ENCODE assay signal across 8 cellular contexts in genomic region chr9:91071185-91071990, GRCh38.
A peak's percentile ranks its signal among the peaks of the same experiment; 100 is the strongest.
DNase-seq lines count a peak whose midpoint lies in the region; ATAC-seq, FAIRE-seq and TF ChIP-seq lines count a peak whose summit lies in the region.

No MANE protein-coding gene starts in this region.

- no peak overlapping the region for H3K27ac Mint-ChIP-seq in WTC11

- H4K20me1 ChIP-seq in H1 (replicated peaks in 1 of 2; ENCODE audit: control insufficient read depth in 1 of 2, insufficient read depth in 2 of 2, low read length in 2 of 2) = no peaks in the 10 kb centered on the region

- no peaks in the 10 kb centered on the region for H3K9me3 ChIP-seq in H1 (ENCODE audit: insufficient read depth in 2 of 2, low read depth in 1 of 2, low read length in 1 of 2)

- no peak overlapping the region for H3K23ac ChIP-seq in H1 (ENCODE audit: insufficient read length)

- H3K4me1 ChIP-seq in H1 (replicated peaks in 1 of 4; ENCODE audit: control insufficient read depth in 3 of 4, insufficient read depth in 4 of 4, low read length in 3 of 4) = no peaks in the 10 kb centered on the region

- peaks cover 8% of the 10 kb centered on the region; the same call in 1 of the 2 replicates for H3K9me3 Mint-ChIP-seq in WTC11

- H3K79me1 ChIP-seq in H1 (ENCODE audit: low read depth, low read length) = no peaks in the 10 kb centered on the region; the same call in 1 of the 2 replicates

- H3K4me3 Mint-ChIP-seq in WTC11 = no peak overlapping the region

- TF ChIP-seq POLR2A in H1 (IDR thresholded peaks at IDR 0.05; ENCODE audit: control extremely low read depth in 1 of 2, low read depth in 2 of 2, low read length in 2 of 2) = no peak

- ATAC-seq in WTC11 = no peak; the same call in 1 of the 2 replicates
- no peak for ATAC-seq in GM19035 (IDR thresholded peaks at IDR 0.05; ENCODE audit: unreplicated experiment)

- no peak overlapping the region for H2BK20ac ChIP-seq in H1 (ENCODE audit: low read length)

- TF ChIP-seq CTCF in H1 (IDR thresholded peaks at IDR 0.05; ENCODE audit: control extremely low read depth in 1 of 3, insufficient read depth in 1 of 3, low read depth in 1 of 3, low read length in 3 of 3) (no peak), WTC11 (IDR thresholded peaks at IDR 0.05) (no peak)

- H3K18ac ChIP-seq in H1 (ENCODE audit: extremely low read depth, low read length) = no peak overlapping the region

- H4K5ac ChIP-seq in H1 (ENCODE audit: insufficient read length, low read depth, low read length) = no peak overlapping the region

- POLR2A ChIA-PET in H1 (lab: Charles Lee; ENCODE audit: partially characterized antibody) = no interaction called here
- POLR2A ChIA-PET in WTC11 (lab: Charles Lee) = no interaction called here

- no peak overlapping the region for H3K14ac ChIP-seq in H1 (ENCODE audit: insufficient read length)

- no peak overlapping the region; the same call in 1 of the 2 replicates for H4K8ac ChIP-seq in H1 (ENCODE audit: extremely low read depth, insufficient read depth, low read length)

- 0 out of 2 replicates have a peak overlapping the region, but pooled peaks have one; percentile 80 for H2BK12ac ChIP-seq in H1 (ENCODE audit: low read depth, low read length)

- no peaks in the 10 kb centered on the region for H3K27me3 Mint-ChIP-seq in WTC11 (ENCODE audit: low read depth)

- no peak overlapping the region for H2BK15ac ChIP-seq in H1 (ENCODE audit: low read length)

- no peak overlapping the region for H4K91ac ChIP-seq in H1 (replicated peaks; ENCODE audit: insufficient read length, low read length)

- no peak for FAIRE-seq in H1 (lab: Jason Lieb, UNC)

- H3K79me2 ChIP-seq in H1 (ENCODE audit: control insufficient read depth in 1 of 2, insufficient read depth in 2 of 2, low read length in 2 of 2) = no peaks in the 10 kb centered on the region

- H2BK120ac ChIP-seq in H1 (replicated peaks; ENCODE audit: low read depth, low read length) = no peak overlapping the region

- peak; percentile 97 for DNase-seq in HCEC 1CT
- peak; percentile 86 for DNase-seq in activated CD4-positive, alpha-beta T cell treated with anti-CD3 and anti-CD28 coated beads for 48 hours
- DNase-seq in H1 (ENCODE audit: low read depth in 1 of 2, low spot score in 2 of 2) = peak in 1 of 2 experiments; percentile 41
- peak; percentile 72 to 74 for DNase-seq in stimulated activated CD4-positive, alpha-beta T cell treated with anti-CD3 and anti-CD28 coated beads, Interleukin-2, amount 100 ng/mL, for 24 hours
- DNase-seq in NCI-H2171 (lab: John Stamatoyannopoulos, UW) = no peak
- DNase-seq in WTC11 (ENCODE audit: low spot score) = no peak
- no peak for DNase-seq in HuH-7 (ENCODE audit: low spot score)

- no peak for TF ChIP-seq RAD21 in H1 (IDR thresholded peaks at IDR 0.05 in 1 of 2, conservative IDR thresholded peaks at IDR 0.05 in 1 of 2; ENCODE audit: low read depth in 2 of 2, low read length in 2 of 2)

- no peak overlapping the region for H2AFZ ChIP-seq in H1 (ENCODE audit: low read length)

- 89% methylated on average over 15 of the region's 17 CpGs; no CpG with 5 or more reads in 1 of the 2 experiments for WGBS in H1 (ENCODE audit: extremely low coverage in 1 of 2, insufficient coverage in 1 of 2, insufficient read length in 1 of 2, insufficient replicate concordance in 2 of 2, low coverage in 1 of 2, low lambda C conversion rate in 2 of 2, missing lambda C conversion rate in 1 of 2), 2 experiments

- H3K9ac ChIP-seq in H1 (replicated peaks in 1 of 4; ENCODE audit: extremely low read depth in 1 of 4, low read depth in 3 of 4, low read length in 3 of 4) = no peak overlapping the region

- H3K56ac ChIP-seq in H1 (replicated peaks; ENCODE audit: insufficient read length, low read depth, low read length) = no peak overlapping the region

- H3K4me1 Mint-ChIP-seq in WTC11 = peaks cover 8% of the 10 kb centered on the region; the same call in 1 of the 2 replicates

- no peak overlapping the region for H2AK5ac ChIP-seq in H1 (ENCODE audit: low read depth, low read length)

- H3K4me2 ChIP-seq in H1 (ENCODE audit: insufficient read depth in 1 of 2, low read depth in 2 of 2, low read length in 2 of 2) = no peak overlapping the region

- H3K27ac ChIP-seq in H1 (ENCODE audit: low read depth, low read length) = no peak overlapping the region

- no peak overlapping the region for H3K4me3 ChIP-seq in H1 (ENCODE audit: extremely low read depth in 1 of 4, insufficient read depth in 2 of 4, low read depth in 3 of 4, low read length in 4 of 4)

- no peak for TF ChIP-seq EP300 in H1 (IDR thresholded peaks at IDR 0.05; ENCODE audit: borderline replicate concordance in 1 of 2, low read depth in 2 of 2, low read length in 2 of 2)

- no peak overlapping the region for H2BK5ac ChIP-seq in H1 (ENCODE audit: low read depth, low read length)

- H3K27me3 ChIP-seq in H1 (replicated peaks in 1 of 4; ENCODE audit: control insufficient read depth in 3 of 4, extremely low read depth in 1 of 4, insufficient read depth in 3 of 4, low read length in 3 of 4) = no peaks in the 10 kb centered on the region

- CTCF ChIA-PET in H1 (lab: Charles Lee; ENCODE audit: partially characterized antibody) = interaction anchor here (0.6 to 1.4 kb wide), 5 partner anchors 9 to 155 kb away, joined by 3 to 4 read pairs (median 3); no protein-coding TSS in a partner anchor
- CTCF ChIA-PET in WTC11 (lab: Charles Lee) = interaction anchor here (0.9 to 1.6 kb wide), 3 partner anchors 9 to 156 kb away, joined by 4 read pairs; no protein-coding TSS in a partner anchor

- no peaks in the 10 kb centered on the region for H3K36me3 Mint-ChIP-seq in WTC11

- no peaks in the 10 kb centered on the region for H3K36me3 ChIP-seq in H1 (ENCODE audit: control insufficient read depth in 2 of 4, insufficient read depth in 4 of 4, low read length in 3 of 4)

- no peaks in the 10 kb centered on the region for H3K23me2 ChIP-seq in H1 (ENCODE audit: low read depth, low read length)

- H3K4ac ChIP-seq in H1 (replicated peaks; ENCODE audit: insufficient read length, low read depth, low read length) = no peak overlapping the region

TF ChIP-seq in H1, 55 proteins besides CTCF, POLR2A, EP300 and RAD21 (continues in another document):
- TF ChIP-seq USF2 (IDR thresholded peaks at IDR 0.05; ENCODE audit: low read length) (no peak), FOSL1 (IDR thresholded peaks at IDR 0.05; ENCODE audit: insufficient read depth, low read depth, low read length) (no peak), SAP30 (IDR thresholded peaks at IDR 0.05; ENCODE audit: insufficient read depth, insufficient replicate concordance, low read length) (no peak), GABPA (IDR thresholded peaks at IDR 0.05; ENCODE audit: borderline replicate concordance, insufficient read depth, low read length) (no peak), BRCA1 (IDR thresholded peaks at IDR 0.05; ENCODE audit: low read depth, low read length) (no peak), MAX (IDR thresholded peaks at IDR 0.05) (no peak), TAF1 (IDR thresholded peaks at IDR 0.05; ENCODE audit: low read depth, low read length) (no peak), ASH2L (IDR thresholded peaks at IDR 0.05; ENCODE audit: low read length) (no peak), NRF1 (IDR thresholded peaks at IDR 0.05; ENCODE audit: low read depth, low read length) (no peak), RNF2 (IDR thresholded peaks at IDR 0.05; ENCODE audit: borderline replicate concordance, low read depth, low read length, missing control alignments, poor library complexity, severe bottlenecking) (no peak)

TF ChIP-seq in WTC11, 78 proteins besides CTCF, POLR2A, EP300 and RAD21 (continues in another document):
- TF ChIP-seq JAZF1 (CRISPR knock-in tag; IDR thresholded peaks at IDR 0.05) = no peak
- TF ChIP-seq HMGA2 (CRISPR knock-in tag; IDR thresholded peaks at IDR 0.05) = no peak
- TF ChIP-seq CREM (CRISPR knock-in tag; IDR thresholded peaks at IDR 0.05) = no peak
- TF ChIP-seq NR1H2 (CRISPR knock-in tag; IDR thresholded peaks at IDR 0.05) = no peak
- no peak for TF ChIP-seq MXD4 (CRISPR knock-in tag; IDR thresholded peaks at IDR 0.05; ENCODE audit: borderline replicate concordance)
- no peak for TF ChIP-seq ZNF263 (CRISPR knock-in tag; IDR thresholded peaks at IDR 0.05; ENCODE audit: low read depth)
- no peak for TF ChIP-seq FOXK1 (CRISPR knock-in tag; IDR thresholded peaks at IDR 0.05)
- TF ChIP-seq ZNF232 (CRISPR knock-in tag; IDR thresholded peaks at IDR 0.05) = no peak
- TF ChIP-seq E2F1 (CRISPR knock-in tag; IDR thresholded peaks at IDR 0.05) = no peak
- no peak for TF ChIP-seq TCF7 (CRISPR knock-in tag; IDR thresholded peaks at IDR 0.05; ENCODE audit: low read depth)
- no peak for TF ChIP-seq ERG (CRISPR knock-in tag; IDR thresholded peaks at IDR 0.05)
- TF ChIP-seq ZNF138 (CRISPR knock-in tag; conservative IDR thresholded peaks at IDR 0.05) = no peak

Comparison
In these comparisons a context has a peak if more than half of its experiments do, and no peak if none do; other contexts are left out.
1. DNase-seq: peak in HCEC 1CT (single experiment), activated CD4-positive, alpha-beta T cell treated with anti-CD3 and anti-CD28 coated beads for 48 hours (single experiment) and stimulated activated CD4-positive, alpha-beta T cell treated with anti-CD3 and anti-CD28 coated beads, Interleukin-2, amount 100 ng/mL, for 24 hours (2 of 2); none in NCI-H2171 (single experiment), WTC11 (single experiment) and HuH-7 (single experiment).